Comparison of ENCODE assay signal across 10 cellular contexts in genomic region chr12:53623526-53623925, GRCh38. TPM values are rescaled to one million over a fixed set of nuclear protein-coding genes. Genes with fewer than 3 reads are reported as not detected.
A peak's percentile ranks its signal among the peaks of the same experiment; 100 is the strongest.
DNase-seq lines count a peak whose midpoint lies in the region; ATAC-seq, FAIRE-seq and TF ChIP-seq lines count a peak whose summit lies in the region.
"Had no signal": no experiment of that assay in that cellular context is flagged by ENCODE, and none has a peak within 500 bp of the region (broad histone marks: within the 10 kb centered on the region; RNA-seq: fewer than 3 reads in every experiment).

No MANE protein-coding gene starts in this region.

- no peak overlapping the region for H2BK5ac ChIP-seq in trophoblast cell (ENCODE audit: low read depth, low read length, poor library complexity)

- H3K23ac ChIP-seq in trophoblast cell (ENCODE audit: low read length) = no peak overlapping the region

- H3K4me2 ChIP-seq in astrocyte (ENCODE audit: low read length) (peak overlapping the region; percentile 86), HepG2 (ENCODE audit: low read depth, low read length) (peak overlapping the region; percentile 96), trophoblast cell (ENCODE audit: low read length) (no peak overlapping the region)

- H3K27me3 ChIP-seq in astrocyte (ENCODE audit: insufficient read depth, low read length) (no peaks in the 10 kb centered on the region), HepG2 (ENCODE audit: control insufficient read depth in 1 of 2, insufficient read depth in 2 of 2, low read length in 2 of 2) (no peaks in the 10 kb centered on the region; a peak in 1 of 5 replicates), trophoblast cell (ENCODE audit: insufficient read depth, low read length) (no peaks in the 10 kb centered on the region)

- H3K18ac ChIP-seq in trophoblast cell (ENCODE audit: low read length) = no peak overlapping the region

- no peaks in the 10 kb centered on the region for H3K36me3 Mint-ChIP-seq in activated T-cell treated with anti-CD3 and anti-CD28 coated beads, Interleukin-2, amount 50 U/mL, for 4 hours (ENCODE audit: insufficient read depth)
- H3K36me3 Mint-ChIP-seq in astrocyte (ENCODE audit: low read depth, unreplicated experiment) (peaks cover 2% of the 10 kb centered on the region), type B pancreatic cell (peaks cover 3% of the 10 kb centered on the region)

- BruUV-seq in HepG2 (replicated peaks; lab: Mats Ljungman, UMichigan) = no TSS peak

- H2BK12ac ChIP-seq in trophoblast cell (ENCODE audit: low read length) = no peak overlapping the region

- no peak for TF ChIP-seq POLR2A in HepG2 (IDR thresholded peaks at IDR 0.05; ENCODE audit: insufficient read depth in 1 of 2, low read depth in 2 of 2, low read length in 2 of 2)

- in situ Hi-C loops in HepG2 (cut with HindIII; ENCODE audit: extremely low pct_ligation_motif_present, low pct_unique_long_range_greater_than_20kb) = no loop called here

- no peak for TF ChIP-seq EP300 in HepG2 (IDR thresholded peaks at IDR 0.05; ENCODE audit: low read depth in 2 of 2, low read length in 2 of 2)
- TF ChIP-seq EP300 in HepG2 (CRISPR knock-in tag; IDR thresholded peaks at IDR 0.05; ENCODE audit: borderline replicate concordance) = no peak

- H3K27ac ChIP-seq in astrocyte (ENCODE audit: low read depth, low read length) (no peak overlapping the region), HepG2 (ENCODE audit: extremely low read length, insufficient read depth, low read length) (peak overlapping the region; percentile 88), trophoblast cell (ENCODE audit: low read depth, low read length) (no peak overlapping the region)

- H4K91ac ChIP-seq in trophoblast cell (ENCODE audit: low read depth, low read length) = no peak overlapping the region

- H3K9me3 ChIP-seq in astrocyte (ENCODE audit: insufficient read depth, low read depth, low read length) (no peaks in the 10 kb centered on the region), HepG2 (ENCODE audit: low read length) (no peaks in the 10 kb centered on the region), trophoblast cell (ENCODE audit: insufficient read depth, low read depth, low read length) (no peaks in the 10 kb centered on the region)

- peak overlapping the region; percentile 97 for H3K9ac ChIP-seq in astrocyte (ENCODE audit: low read length)
- peak overlapping the region; percentile 89 for H3K9ac ChIP-seq in HepG2 (ENCODE audit: insufficient read depth, low read depth, low read length)
- no peak overlapping the region for H3K9ac ChIP-seq in trophoblast cell (ENCODE audit: low read length)

- H3K4me1 Mint-ChIP-seq in activated T-cell treated with anti-CD3 and anti-CD28 coated beads, Interleukin-2, amount 50 U/mL, for 4 hours (ENCODE audit: low read depth) = peaks cover 54% of the 10 kb centered on the region
- H3K4me1 Mint-ChIP-seq in astrocyte (ENCODE audit: low read depth, unreplicated experiment) (peaks cover 13% of the 10 kb centered on the region), type B pancreatic cell (ENCODE audit: unreplicated experiment) (peaks cover 29% of the 10 kb centered on the region)

- no peak for ATAC-seq in activated T-cell treated with anti-CD3 and anti-CD28 coated beads, Interleukin-2, amount 50 U/mL, for 4 hours
- ATAC-seq in HepG2 (no peak), HG03571 (IDR thresholded peaks at IDR 0.05; ENCODE audit: unreplicated experiment) (no peak)

- H3K4ac ChIP-seq in trophoblast cell (ENCODE audit: low read depth, low read length) = no peak overlapping the region

- no peak overlapping the region for H4K8ac ChIP-seq in trophoblast cell (ENCODE audit: low read depth, low read length)

- WGBS in HepG2 (ENCODE audit: low lambda C conversion rate) = 29% methylated on average over 4 of the region's 4 CpGs
- WGBS in trophoblast cell (ENCODE audit: extremely low coverage, insufficient coverage, insufficient read length) = no CpG with 5 or more reads among the region's 4 CpGs

- DNase-seq in activated T-cell treated with anti-CD3 and anti-CD28 coated beads, Interleukin-2, amount 50 U/mL, for 4 hours = no peak
- DNase-seq in activated T-cell treated with anti-CD3 and anti-CD28 coated beads for 4 hours = no peak
- DNase-seq in astrocyte (ENCODE audit: low read depth) = peak; percentile 52
- no peak for DNase-seq in HepG2 (ENCODE audit: low spot score)
- no peak for DNase-seq in type B pancreatic cell (ENCODE audit: extremely low spot score, unreplicated experiment)
- DNase-seq in SK-N-DZ (ENCODE audit: low spot score) = no peak
- DNase-seq in trophoblast cell = no peak
- DNase-seq: GDM1 had no signal

- POLR2A ChIA-PET in HepG2 (lab: Yijun Ruan, JAX) = interaction anchor here (1.1 to 2.1 kb wide), 5 partner anchors 25 to 656 kb away, joined by 3 to 14 read pairs (median 4); partner anchors contain the start of genes ATP5MC2, CBX5 and HNRNPA1

- peak overlapping the region; percentile 81 for H3K4me3 ChIP-seq in astrocyte (ENCODE audit: insufficient read depth, low read depth, low read length)
- H3K4me3 ChIP-seq in HepG2 (replicated peaks in 1 of 3; ENCODE audit: insufficient read depth in 1 of 3, low read depth in 2 of 3, low read length in 3 of 3) = peak overlapping the region in 2 of 3 experiments; percentile 85 to 92; a peak in 2 of 6 replicates
- no peak overlapping the region for H3K4me3 ChIP-seq in trophoblast cell (ENCODE audit: low read depth, low read length)

- CTCF ChIA-PET in HepG2 (lab: Yijun Ruan, JAX; ENCODE audit: low intra/inter-chr PET ratio, low total read pairs) = no interaction called here

- H3K4me3 Mint-ChIP-seq in activated T-cell treated with anti-CD3 and anti-CD28 coated beads, Interleukin-2, amount 50 U/mL, for 4 hours = peak overlapping the region; percentile 100
- H3K4me3 Mint-ChIP-seq in astrocyte (ENCODE audit: unreplicated experiment) (peak overlapping the region; percentile 98), type B pancreatic cell (peak overlapping the region; percentile 98)

- TF ChIP-seq CTCF in astrocyte (IDR thresholded peaks at IDR 0.05; ENCODE audit: insufficient read depth, low read depth, low read length) (no peak), HepG2 (CRISPR knock-in tag; IDR thresholded peaks at IDR 0.05) (no peak), type B pancreatic cell (conservative IDR thresholded peaks at IDR 0.05) (no peak)

- no peak for TF ChIP-seq RAD21 in HepG2 (CRISPR knock-in tag; IDR thresholded peaks at IDR 0.05)

- H3K27ac Mint-ChIP-seq in astrocyte (ENCODE audit: unreplicated experiment) (no peak overlapping the region), type B pancreatic cell (peak overlapping the region; percentile 51)

- H3K36me3 ChIP-seq in astrocyte (ENCODE audit: insufficient read depth, low read length) = no peaks in the 10 kb centered on the region
- no peaks in the 10 kb centered on the region for H3K36me3 ChIP-seq in HepG2 (replicated peaks in 1 of 2; ENCODE audit: control insufficient read depth in 1 of 2, insufficient read depth in 2 of 2, low read length in 2 of 2)
- no peaks in the 10 kb centered on the region for H3K36me3 ChIP-seq in trophoblast cell (ENCODE audit: control insufficient read depth in 1 of 2, insufficient read depth in 2 of 2, low read length in 2 of 2)

- no peak overlapping the region for H2AK5ac ChIP-seq in trophoblast cell (ENCODE audit: low read length)

- FAIRE-seq in astrocyte (lab: Jason Lieb, UNC) = no peak
- FAIRE-seq in HepG2 (lab: Jason Lieb, UNC) = no peak
- FAIRE-seq: TTC549 had no signal

- no peak overlapping the region for H4K12ac ChIP-seq in trophoblast cell (ENCODE audit: low read depth, low read length)

- H4K20me1 ChIP-seq in astrocyte (ENCODE audit: insufficient read depth, low read length) (peaks cover 32% of the 10 kb centered on the region), HepG2 (ENCODE audit: insufficient read depth, low read length) (no peaks in the 10 kb centered on the region)

- peaks cover 2% of the 10 kb centered on the region for H3K79me1 ChIP-seq in trophoblast cell (ENCODE audit: low read length)

- no peaks in the 10 kb centered on the region for H3K27me3 Mint-ChIP-seq in activated T-cell treated with anti-CD3 and anti-CD28 coated beads, Interleukin-2, amount 50 U/mL, for 4 hours (ENCODE audit: low read depth)
- H3K27me3 Mint-ChIP-seq in astrocyte (ENCODE audit: low read depth, unreplicated experiment) (no peaks in the 10 kb centered on the region), type B pancreatic cell (no peaks in the 10 kb centered on the region)

- H3K79me2 ChIP-seq in astrocyte (ENCODE audit: insufficient read depth, low read length) (peaks cover 70% of the 10 kb centered on the region), HepG2 (ENCODE audit: insufficient read depth, low read length) (peaks cover 62% of the 10 kb centered on the region), trophoblast cell (ENCODE audit: control insufficient read depth, insufficient read depth, low read length, poor library complexity) (peaks cover 5% of the 10 kb centered on the region)

- H3K4me1 ChIP-seq in astrocyte (ENCODE audit: insufficient read depth, low read length) (peaks cover 15% of the 10 kb centered on the region), HepG2 (ENCODE audit: insufficient read depth, low read length) (peaks cover 28% of the 10 kb centered on the region), trophoblast cell (ENCODE audit: control insufficient read depth in 1 of 2, insufficient read depth in 2 of 2, low read length in 2 of 2) (peaks cover 2 to 8% of the 10 kb centered on the region in 2 experiments)

- intact Hi-C loops in HepG2 (cut with micrococcal nuclease; ENCODE audit: unreplicated experiment) = loop anchor here (5.0 kb wide), 1 partner anchor 34 kb away; no protein-coding TSS in a partner anchor

- H2AFZ ChIP-seq in astrocyte (ENCODE audit: low read depth, low read length) (no peak overlapping the region), HepG2 (ENCODE audit: low read length) (no peak overlapping the region), trophoblast cell (ENCODE audit: insufficient read depth, low read length, poor library complexity) (no peak overlapping the region)

- H2BK120ac ChIP-seq in trophoblast cell (ENCODE audit: insufficient read depth, low read length, poor library complexity) = no peak overlapping the region

- H3K14ac ChIP-seq in trophoblast cell (ENCODE audit: low read length) = no peak overlapping the region

- no peaks in the 10 kb centered on the region for H3K9me3 Mint-ChIP-seq in activated T-cell treated with anti-CD3 and anti-CD28 coated beads, Interleukin-2, amount 50 U/mL, for 4 hours
- no peaks in the 10 kb centered on the region for H3K9me3 Mint-ChIP-seq in astrocyte (ENCODE audit: unreplicated experiment)
- H3K9me3 Mint-ChIP-seq in type B pancreatic cell = no peaks in the 10 kb centered on the region

RNA-seq across cellular contexts. Expression of gene ATF7, which starts 2.7 kb away (rescaled TPM):
- total RNA-seq in activated T-cell treated with anti-CD3 and anti-CD28 coated beads, Interleukin-2, amount 50 U/mL, for 4 hours = 10 to 100 TPM; 19.2 to 23.2 (median 20.9) TPM
- total RNA-seq in astrocyte (35.1 and 38.3 TPM in 2 replicates), HepG2 (2016; rRNA removed; fragmentation: Illumina TruSeq; extraction: Trizol) (9.6 and 11.3 TPM in 2 replicates), type B pancreatic cell (ENCODE audit: low replicate concordance) (28.5 and 42.2 TPM in 2 replicates)
- 5.4 and 5.9 TPM in 2 replicates for total RNA-seq in HepG2 (2016; cell fraction: cytosol; rRNA removed; fragmentation: Illumina TruSeq; extraction: Trizol; ENCODE audit: low read depth)
- total RNA-seq in HepG2 (2016; cell fraction: insoluble cytoplasmic fraction; rRNA removed; fragmentation: Illumina TruSeq; extraction: Trizol) = 10.1 and 12.2 TPM in 2 replicates
- total RNA-seq in HepG2 (2016; cell fraction: membrane; rRNA removed; fragmentation: Illumina TruSeq; extraction: Trizol) = 8.6 and 10.1 TPM in 2 replicates
- 11.5 and 13.0 TPM in 2 replicates for total RNA-seq in HepG2 (2016; cell fraction: nucleus; rRNA removed; fragmentation: Illumina TruSeq; extraction: Trizol)
- polyA plus RNA-seq in HepG2 (2011; rRNA removed) = 14.0 and 16.2 TPM in 2 replicates
- 8.1 and 10.9 TPM in 2 replicates for polyA plus RNA-seq in HepG2 (2011; cell fraction: cytosol; rRNA removed)
- polyA plus RNA-seq in HepG2 (2011; cell fraction: nucleus; rRNA removed) = 19.1 and 23.0 TPM in 2 replicates
- 10.2 and 12.7 TPM in 2 replicates for polyA plus RNA-seq in HepG2 (2012)
- polyA plus RNA-seq in HepG2 (2016; cell fraction: cytosol; fragmentation: Illumina TruSeq; extraction: Trizol; ENCODE audit: low read depth) = 6.6 and 8.4 TPM in 2 replicates
- 24.5 and 24.8 TPM in 2 replicates for polyA plus RNA-seq in HepG2 (2016; cell fraction: insoluble cytoplasmic fraction; fragmentation: Illumina TruSeq; extraction: Trizol; ENCODE audit: low read depth)
- 8.8 and 10.2 TPM in 2 replicates for polyA plus RNA-seq in HepG2 (2016; cell fraction: membrane; fragmentation: Illumina TruSeq; extraction: Trizol; ENCODE audit: low read depth)
- 23.1 and 23.3 TPM in 2 replicates for polyA plus RNA-seq in HepG2 (2016; cell fraction: nucleus; fragmentation: Illumina TruSeq; extraction: Trizol; ENCODE audit: insufficient read depth, low read depth)
- polyA minus RNA-seq in HepG2 (2011; rRNA and poly(A)+ RNA removed; ENCODE audit: low replicate concordance) = 25.8 and 31.9 TPM in 2 replicates
- polyA minus RNA-seq in HepG2 (2011; cell fraction: cytosol; rRNA and poly(A)+ RNA removed) = 11.3 and 15.8 TPM in 2 replicates
- 21.9 and 32.6 TPM in 2 replicates for polyA minus RNA-seq in HepG2 (2011; cell fraction: nucleus; rRNA and poly(A)+ RNA removed)
- 6.7 and 8.9 TPM in 2 replicates for polyA plus RNA-seq in SK-N-DZ (2014; cell fraction: cytosol; rRNA removed)
- 10.4 and 11.9 TPM in 2 replicates for polyA plus RNA-seq in SK-N-DZ (2014; cell fraction: nucleus; rRNA removed)
- 15.4 and 15.8 TPM in 2 replicates for polyA plus RNA-seq in trophoblast cell (2013)

RNA-seq across cellular contexts. Expression of gene ATP5MC2, which starts 52.4 kb away (rescaled TPM):
- total RNA-seq in activated T-cell treated with anti-CD3 and anti-CD28 coated beads, Interleukin-2, amount 50 U/mL, for 4 hours = 100 to 1,000 TPM; 338 to 364 (median 342) TPM
- total RNA-seq in astrocyte = 224 and 237 TPM in 2 replicates
- 230 and 280 TPM in 2 replicates for total RNA-seq in HepG2 (2016; rRNA removed; fragmentation: Illumina TruSeq; extraction: Trizol)
- total RNA-seq in HepG2 (2016; cell fraction: cytosol; rRNA removed; fragmentation: Illumina TruSeq; extraction: Trizol; ENCODE audit: low read depth) = 151 and 157 TPM in 2 replicates
- 232 and 280 TPM in 2 replicates for total RNA-seq in HepG2 (2016; cell fraction: insoluble cytoplasmic fraction; rRNA removed; fragmentation: Illumina TruSeq; extraction: Trizol)
- 204 and 221 TPM in 2 replicates for total RNA-seq in HepG2 (2016; cell fraction: membrane; rRNA removed; fragmentation: Illumina TruSeq; extraction: Trizol)
- 76.9 and 91.1 TPM in 2 replicates for total RNA-seq in HepG2 (2016; cell fraction: nucleus; rRNA removed; fragmentation: Illumina TruSeq; extraction: Trizol)
- polyA plus RNA-seq in HepG2 (2011; rRNA removed) = 257 and 310 TPM in 2 replicates
- polyA plus RNA-seq in HepG2 (2011; cell fraction: cytosol; rRNA removed) = 284 and 385 TPM in 2 replicates
- polyA plus RNA-seq in HepG2 (2011; cell fraction: nucleus; rRNA removed) = 86.5 and 86.7 TPM in 2 replicates
- 317 and 363 TPM in 2 replicates for polyA plus RNA-seq in HepG2 (2012)
- 221 and 241 TPM in 2 replicates for polyA plus RNA-seq in HepG2 (2016; cell fraction: cytosol; fragmentation: Illumina TruSeq; extraction: Trizol; ENCODE audit: low read depth)
- polyA plus RNA-seq in HepG2 (2016; cell fraction: insoluble cytoplasmic fraction; fragmentation: Illumina TruSeq; extraction: Trizol; ENCODE audit: low read depth) = 345 and 371 TPM in 2 replicates
- 262 and 271 TPM in 2 replicates for polyA plus RNA-seq in HepG2 (2016; cell fraction: membrane; fragmentation: Illumina TruSeq; extraction: Trizol; ENCODE audit: low read depth)
- 159 and 177 TPM in 2 replicates for polyA plus RNA-seq in HepG2 (2016; cell fraction: nucleus; fragmentation: Illumina TruSeq; extraction: Trizol; ENCODE audit: insufficient read depth, low read depth)
- polyA minus RNA-seq in HepG2 (2011; rRNA and poly(A)+ RNA removed; ENCODE audit: low replicate concordance) = 938 and 2,113 TPM in 2 replicates
- polyA minus RNA-seq in HepG2 (2011; cell fraction: cytosol; rRNA and poly(A)+ RNA removed) = 149 and 170 TPM in 2 replicates
- 81.6 and 93.6 TPM in 2 replicates for polyA minus RNA-seq in HepG2 (2011; cell fraction: nucleus; rRNA and poly(A)+ RNA removed)
- 312 and 402 TPM in 2 replicates for total RNA-seq in type B pancreatic cell (ENCODE audit: low replicate concordance)
- 1,037 and 1,180 TPM in 2 replicates for polyA plus RNA-seq in SK-N-DZ (2014; cell fraction: cytosol; rRNA removed)
- polyA plus RNA-seq in SK-N-DZ (2014; cell fraction: nucleus; rRNA removed) = 519 and 626 TPM in 2 replicates
- polyA plus RNA-seq in trophoblast cell (2013) = 232 and 239 TPM in 2 replicates
